In genomic region chr6:169604076-169604475, GRCh38 we compare ENCODE assay signal across 25 cellular contexts.
DNase-seq lines count a peak whose midpoint lies in the region; ATAC-seq and TF ChIP-seq lines count a peak whose summit lies in the region.
"Had no signal": no experiment of that assay in that cellular context is flagged by ENCODE, and none has a peak within 500 bp of the region (broad histone marks: within the 10 kb centered on the region; RNA-seq: fewer than 3 reads in every experiment).

No MANE protein-coding gene starts in this region.

- intact Hi-C loops in esophagus squamous epithelium (cut with DNase I): no loop called here

- ATAC-seq in GM18870 (IDR thresholded peaks at IDR 0.05; ENCODE audit: unreplicated experiment): no peak
- ATAC-seq in HG03045 (IDR thresholded peaks at IDR 0.05; ENCODE audit: unreplicated experiment): no peak
- ATAC-seq: HCT116, Right ventricle myocardium inferior, SK-N-SH treated with all-trans-retinoic acid at 6 μM for 48 hours had no signal

- no peak for TF ChIP-seq POLR2A in esophagus squamous epithelium (IDR thresholded peaks at IDR 0.05)

- no peaks in the 10 kb centered on the region for H4K20me1 ChIP-seq in smooth muscle cell (ENCODE audit: low read depth)

- H3F3A ChIP-seq in smooth muscle cell (ENCODE audit: low read depth): no peaks in the 10 kb centered on the region

- no peak overlapping the region for H2AFZ ChIP-seq in smooth muscle cell (ENCODE audit: low read depth)
- H2AFZ ChIP-seq: PC-9 had no signal

- H3K4me3 ChIP-seq in adipocyte (ENCODE audit: low read length) (no peak overlapping the region), fibroblast of villous mesenchyme (ENCODE audit: low read depth, low read length) (no peak overlapping the region), smooth muscle cell (no peak overlapping the region), esophagus squamous epithelium (no peak overlapping the region)
- H3K4me3 ChIP-seq: PC-9, SJCRH30 had no signal

- H3K4me1 ChIP-seq in adipocyte (ENCODE audit: control insufficient read depth, insufficient read depth, low read length): no peaks in the 10 kb centered on the region
- H3K4me1 ChIP-seq in smooth muscle cell (ENCODE audit: low read depth): no peaks in the 10 kb centered on the region
- H3K4me1 ChIP-seq in esophagus squamous epithelium: no peaks in the 10 kb centered on the region
- H3K4me1 ChIP-seq: BE2C had no signal

- H3K27ac ChIP-seq in smooth muscle cell (ENCODE audit: low read depth) (peak overlapping the region; percentile 0), esophagus squamous epithelium (no peak overlapping the region)
- H3K27ac ChIP-seq: PC-9, SJCRH30 had no signal

- DNase-seq in HCEC 1CT: peak; percentile 34
- peak; percentile 4 for DNase-seq in adipocyte (ENCODE audit: low read depth)
- peak; percentile 63 for DNase-seq in fibroblast of villous mesenchyme (ENCODE audit: low read depth)
- DNase-seq in smooth muscle cell (lab: John Stamatoyannopoulos, UW; ENCODE audit: unreplicated experiment): no peak
- DNase-seq in esophagus squamous epithelium (lab: John Stamatoyannopoulos, UW): no peak
- DNase-seq: BE2C; CD8-positive, alpha-beta memory T cell; DMS 273 treated with DMSO at 0.1 percent for 48 hours; DMS79; EL; GF-D8; KG1; NCI-H1048; NCI-H1417 treated with DMSO at 0.1 percent for 48 hours; NCI-H187 treated with DMSO at 0.1 percent for 48 hours; NCI-H524 treated with DMSO at 0.1 percent for 48 hours; NCI-H82; NK-92 treated with Interleukin-12 subunit alpha and Interleukin-12 subunit beta, amount 100 ng/mL, for 24 hours; PC-9; SJCRH30 had no signal

- WGBS in smooth muscle cell (ENCODE audit: low lambda C conversion rate): 55% methylated on average over 1 of the region's 1 CpG
- WGBS in esophagus squamous epithelium, 2 donors: 87 to 97% methylated on average over 1 of the region's 1 CpG

- no peaks in the 10 kb centered on the region for H3K27me3 ChIP-seq in adipocyte (replicated peaks; ENCODE audit: control insufficient read depth, insufficient read depth, low read length)
- no peaks in the 10 kb centered on the region for H3K27me3 ChIP-seq in smooth muscle cell (ENCODE audit: low read depth)
- H3K27me3 ChIP-seq in esophagus squamous epithelium: no peaks in the 10 kb centered on the region
- H3K27me3 ChIP-seq: BE2C, SJCRH30 had no signal

- H3K9ac ChIP-seq in adipocyte (ENCODE audit: low read length) (no peak overlapping the region), smooth muscle cell (ENCODE audit: low read depth) (no peak overlapping the region)

- H3K9me3 ChIP-seq in adipocyte (ENCODE audit: control insufficient read depth, low read length): no peaks in the 10 kb centered on the region
- no peaks in the 10 kb centered on the region for H3K9me3 ChIP-seq in smooth muscle cell (replicated peaks; ENCODE audit: low read depth)
- H3K9me3 ChIP-seq in esophagus squamous epithelium: no peaks in the 10 kb centered on the region
- H3K9me3 ChIP-seq: BE2C had no signal

- peaks cover 8% of the 10 kb centered on the region for H3K36me3 ChIP-seq in adipocyte (ENCODE audit: control insufficient read depth, insufficient read depth, low read length, severe bottlenecking)
- no peaks in the 10 kb centered on the region for H3K36me3 ChIP-seq in smooth muscle cell (ENCODE audit: low read depth)
- peaks cover 0 to 24% (median 0%) of the 10 kb centered on the region in 3 donors for H3K36me3 ChIP-seq in esophagus squamous epithelium
- H3K36me3 ChIP-seq: BE2C had no signal

- TF ChIP-seq CTCF in fibroblast of villous mesenchyme (IDR thresholded peaks at IDR 0.05; ENCODE audit: insufficient read depth, low read depth, low read length) (no peak), smooth muscle cell (IDR thresholded peaks at IDR 0.05; ENCODE audit: borderline replicate concordance, insufficient read depth, poor library complexity, severe bottlenecking) (no peak), esophagus squamous epithelium (IDR thresholded peaks at IDR 0.05) (no peak)

- peak overlapping the region; percentile 0 for H3K4me2 ChIP-seq in smooth muscle cell
- H3K4me2 ChIP-seq: PC-9 had no signal

- H3K79me2 ChIP-seq in smooth muscle cell (ENCODE audit: low read depth): no peaks in the 10 kb centered on the region

Comparison
In these comparisons a context has a peak if more than half of its experiments do, and no peak if none do; other contexts are left out.
1. DNase-seq: peak in HCEC 1CT (single experiment), adipocyte (single experiment) and fibroblast of villous mesenchyme (single experiment); none in smooth muscle cell (single experiment) and esophagus squamous epithelium (single experiment).